1 cellular context compared by ENCODE assay signal in the genomic region with DNA sequence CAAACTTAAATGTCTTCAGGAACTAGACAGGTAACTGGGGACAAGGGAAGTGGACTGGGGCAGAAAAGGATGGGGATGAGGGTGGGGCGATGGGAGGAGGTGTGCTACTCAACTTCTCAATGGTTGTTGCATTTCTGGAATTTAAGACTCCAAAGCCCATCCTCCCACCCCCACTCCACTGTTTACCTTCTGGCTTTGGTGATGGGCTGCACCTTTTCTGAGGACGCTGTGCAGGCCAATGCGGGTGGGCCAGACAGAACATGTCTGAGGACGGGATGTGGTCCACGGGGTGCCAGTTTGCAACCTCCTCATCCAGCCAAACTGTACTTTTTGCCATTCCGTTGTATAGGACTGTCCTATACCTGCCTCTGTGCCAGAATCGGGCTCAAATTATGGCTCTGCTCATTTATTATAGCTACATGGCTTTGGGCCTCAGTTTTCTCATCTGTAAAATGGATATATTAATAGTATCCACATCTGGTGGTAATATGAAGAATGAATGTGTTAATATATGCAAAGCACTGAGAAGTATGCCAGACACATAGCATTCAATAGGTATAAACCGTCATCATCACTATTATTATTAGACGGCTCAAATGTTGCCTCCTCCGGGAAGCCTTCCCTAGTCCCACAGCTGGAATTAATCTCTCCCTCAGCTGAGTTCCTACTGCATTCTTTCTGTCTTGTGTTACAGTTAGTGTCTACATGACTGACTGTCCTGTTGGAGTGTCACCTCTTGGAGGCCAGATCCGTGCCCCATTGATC.
TF ChIP-seq lines count a peak whose summit lies in the region.

No MANE protein-coding gene starts in this region.

TF ChIP-seq in K562, 482 proteins besides CTCF, POLR2A, EP300 and RAD21 (continued from another document and continues in another):
- TF ChIP-seq, protein P1, sequence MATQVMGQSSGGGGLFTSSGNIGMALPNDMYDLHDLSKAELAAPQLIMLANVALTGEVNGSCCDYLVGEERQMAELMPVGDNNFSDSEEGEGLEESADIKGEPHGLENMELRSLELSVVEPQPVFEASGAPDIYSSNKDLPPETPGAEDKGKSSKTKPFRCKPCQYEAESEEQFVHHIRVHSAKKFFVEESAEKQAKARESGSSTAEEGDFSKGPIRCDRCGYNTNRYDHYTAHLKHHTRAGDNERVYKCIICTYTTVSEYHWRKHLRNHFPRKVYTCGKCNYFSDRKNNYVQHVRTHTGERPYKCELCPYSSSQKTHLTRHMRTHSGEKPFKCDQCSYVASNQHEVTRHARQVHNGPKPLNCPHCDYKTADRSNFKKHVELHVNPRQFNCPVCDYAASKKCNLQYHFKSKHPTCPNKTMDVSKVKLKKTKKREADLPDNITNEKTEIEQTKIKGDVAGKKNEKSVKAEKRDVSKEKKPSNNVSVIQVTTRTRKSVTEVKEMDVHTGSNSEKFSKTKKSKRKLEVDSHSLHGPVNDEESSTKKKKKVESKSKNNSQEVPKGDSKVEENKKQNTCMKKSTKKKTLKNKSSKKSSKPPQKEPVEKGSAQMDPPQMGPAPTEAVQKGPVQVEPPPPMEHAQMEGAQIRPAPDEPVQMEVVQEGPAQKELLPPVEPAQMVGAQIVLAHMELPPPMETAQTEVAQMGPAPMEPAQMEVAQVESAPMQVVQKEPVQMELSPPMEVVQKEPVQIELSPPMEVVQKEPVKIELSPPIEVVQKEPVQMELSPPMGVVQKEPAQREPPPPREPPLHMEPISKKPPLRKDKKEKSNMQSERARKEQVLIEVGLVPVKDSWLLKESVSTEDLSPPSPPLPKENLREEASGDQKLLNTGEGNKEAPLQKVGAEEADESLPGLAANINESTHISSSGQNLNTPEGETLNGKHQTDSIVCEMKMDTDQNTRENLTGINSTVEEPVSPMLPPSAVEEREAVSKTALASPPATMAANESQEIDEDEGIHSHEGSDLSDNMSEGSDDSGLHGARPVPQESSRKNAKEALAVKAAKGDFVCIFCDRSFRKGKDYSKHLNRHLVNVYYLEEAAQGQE (CRISPR knock-in tag; IDR thresholded peaks at IDR 0.05; ENCODE audit: low read depth) = no peak
- TF ChIP-seq SETDB1 (IDR thresholded peaks at IDR 0.05; ENCODE audit: low read length) (no peak), GATA2 (CRISPR knock-in tag; IDR thresholded peaks at IDR 0.05) (no peak), FOXA3 (CRISPR knock-in tag; conservative IDR thresholded peaks at IDR 0.05 in 1 of 2, IDR thresholded peaks at IDR 0.05 in 1 of 2) (peak in 1 of 2 experiments; percentile 68; a peak in 1 of 4 replicates), CXXC5 (CRISPR knock-in tag; IDR thresholded peaks at IDR 0.05) (0 out of 2 replicates have a peak, but pooled peaks have one; percentile 9), CBX3 (IDR thresholded peaks at IDR 0.05; ENCODE audit: borderline replicate concordance in 1 of 2, low read length in 2 of 2) (peak in 1 of 2 experiments; percentile 58; a peak in 1 of 3 replicates), RBFOX2 (IDR thresholded peaks at IDR 0.05; ENCODE audit: low read depth, low read length) (no peak), HMBOX1 (IDR thresholded peaks at IDR 0.05) (no peak), ZNF431 (CRISPR knock-in tag; IDR thresholded peaks at IDR 0.05) (no peak), FOSL1 (tag; conservative IDR thresholded peaks at IDR 0.05) (no peak), HNRNPUL1 (IDR thresholded peaks at IDR 0.05; ENCODE audit: low read length) (no peak), MEIS2 (IDR thresholded peaks at IDR 0.05; ENCODE audit: partially characterized antibody) (no peak), SNIP1 (IDR thresholded peaks at IDR 0.05; ENCODE audit: low read depth) (no peak), CTBP1 (IDR thresholded peaks at IDR 0.05; ENCODE audit: borderline replicate concordance) (peak; percentile 87), KLF16 (IDR thresholded peaks at IDR 0.05) (no peak), CBFA2T2 (conservative IDR thresholded peaks at IDR 0.05) (no peak), KDM1A (IDR thresholded peaks at IDR 0.05) (peak; percentile 89 to 95), TCFL5 (CRISPR knock-in tag; conservative IDR thresholded peaks at IDR 0.05) (no peak), ZNF512 (tag; IDR thresholded peaks at IDR 0.05) (no peak), E2F3 (CRISPR knock-in tag; IDR thresholded peaks at IDR 0.05) (no peak), SRSF7 (optimal IDR thresholded peaks at IDR 0.05; ENCODE audit: low read depth, low read length) (no peak), HDAC1 (IDR thresholded peaks at IDR 0.05) (peak; percentile 4 to 74; a peak in 1 of 4 replicates), ZNF436 (CRISPR knock-in tag; IDR thresholded peaks at IDR 0.05) (peak; percentile 94), EHMT2 (IDR thresholded peaks at IDR 0.05) (no peak), BCLAF1 (IDR thresholded peaks at IDR 0.05; ENCODE audit: borderline replicate concordance in 1 of 2, control insufficient read depth in 1 of 2, low read depth in 2 of 2, low read length in 1 of 2) (no peak), HDAC2 (IDR thresholded peaks at IDR 0.05) (peak; percentile 97), MAZ (CRISPR knock-in tag; conservative IDR thresholded peaks at IDR 0.05 in 1 of 2, IDR thresholded peaks at IDR 0.05 in 1 of 2) (0 out of 4 replicates have a peak, but pooled peaks of 1 of the 2 experiments have one; percentile 6), CC2D1A (IDR thresholded peaks at IDR 0.05) (no peak), HNRNPLL (IDR thresholded peaks at IDR 0.05; ENCODE audit: low read depth, low read length, poor library complexity, severe bottlenecking) (no peak), FOXK1 (CRISPR knock-in tag; IDR thresholded peaks at IDR 0.05; ENCODE audit: borderline replicate concordance) (0 out of 2 replicates have a peak, but pooled peaks have one; percentile 17), RBM25 (IDR thresholded peaks at IDR 0.05; ENCODE audit: low read depth, low read length, severe bottlenecking) (peak; percentile 99), SMARCA5 (IDR thresholded peaks at IDR 0.05) (peak; percentile 98), PML (IDR thresholded peaks at IDR 0.05; ENCODE audit: low read length) (no peak), USF1 (CRISPR knock-in tag; IDR thresholded peaks at IDR 0.05) (0 out of 2 replicates have a peak, but pooled peaks have one; percentile 9), ATF1 (CRISPR knock-in tag; IDR thresholded peaks at IDR 0.05) (no peak), ATF1 (tag; IDR thresholded peaks at IDR 0.05) (peak; percentile 20; the same call in 1 of the 2 replicates), NFIC (IDR thresholded peaks at IDR 0.05) (no peak), MNT (conservative IDR thresholded peaks at IDR 0.05) (no peak)
- TF ChIP-seq, protein P2, sequence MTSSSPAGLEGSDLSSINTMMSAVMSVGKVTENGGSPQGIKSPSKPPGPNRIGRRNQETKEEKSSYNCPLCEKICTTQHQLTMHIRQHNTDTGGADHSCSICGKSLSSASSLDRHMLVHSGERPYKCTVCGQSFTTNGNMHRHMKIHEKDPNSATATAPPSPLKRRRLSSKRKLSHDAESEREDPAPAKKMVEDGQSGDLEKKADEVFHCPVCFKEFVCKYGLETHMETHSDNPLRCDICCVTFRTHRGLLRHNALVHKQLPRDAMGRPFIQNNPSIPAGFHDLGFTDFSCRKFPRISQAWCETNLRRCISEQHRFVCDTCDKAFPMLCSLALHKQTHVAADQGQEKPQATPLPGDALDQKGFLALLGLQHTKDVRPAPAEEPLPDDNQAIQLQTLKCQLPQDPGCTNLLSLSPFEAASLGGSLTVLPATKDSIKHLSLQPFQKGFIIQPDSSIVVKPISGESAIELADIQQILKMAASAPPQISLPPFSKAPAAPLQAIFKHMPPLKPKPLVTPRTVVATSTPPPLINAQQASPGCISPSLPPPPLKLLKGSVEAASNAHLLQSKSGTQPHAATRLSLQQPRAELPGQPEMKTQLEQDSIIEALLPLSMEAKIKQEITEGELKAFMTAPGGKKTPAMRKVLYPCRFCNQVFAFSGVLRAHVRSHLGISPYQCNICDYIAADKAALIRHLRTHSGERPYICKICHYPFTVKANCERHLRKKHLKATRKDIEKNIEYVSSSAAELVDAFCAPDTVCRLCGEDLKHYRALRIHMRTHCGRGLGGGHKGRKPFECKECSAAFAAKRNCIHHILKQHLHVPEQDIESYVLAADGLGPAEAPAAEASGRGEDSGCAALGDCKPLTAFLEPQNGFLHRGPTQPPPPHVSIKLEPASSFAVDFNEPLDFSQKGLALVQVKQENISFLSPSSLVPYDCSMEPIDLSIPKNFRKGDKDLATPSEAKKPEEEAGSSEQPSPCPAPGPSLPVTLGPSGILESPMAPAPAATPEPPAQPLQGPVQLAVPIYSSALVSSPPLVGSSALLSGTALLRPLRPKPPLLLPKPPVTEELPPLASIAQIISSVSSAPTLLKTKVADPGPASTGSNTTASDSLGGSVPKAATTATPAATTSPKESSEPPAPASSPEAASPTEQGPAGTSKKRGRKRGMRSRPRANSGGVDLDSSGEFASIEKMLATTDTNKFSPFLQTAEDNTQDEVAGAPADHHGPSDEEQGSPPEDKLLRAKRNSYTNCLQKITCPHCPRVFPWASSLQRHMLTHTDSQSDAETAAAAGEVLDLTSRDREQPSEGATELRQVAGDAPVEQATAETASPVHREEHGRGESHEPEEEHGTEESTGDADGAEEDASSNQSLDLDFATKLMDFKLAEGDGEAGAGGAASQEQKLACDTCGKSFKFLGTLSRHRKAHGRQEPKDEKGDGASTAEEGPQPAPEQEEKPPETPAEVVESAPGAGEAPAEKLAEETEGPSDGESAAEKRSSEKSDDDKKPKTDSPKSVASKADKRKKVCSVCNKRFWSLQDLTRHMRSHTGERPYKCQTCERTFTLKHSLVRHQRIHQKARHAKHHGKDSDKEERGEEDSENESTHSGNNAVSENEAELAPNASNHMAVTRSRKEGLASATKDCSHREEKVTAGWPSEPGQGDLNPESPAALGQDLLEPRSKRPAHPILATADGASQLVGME (CRISPR knock-in tag; IDR thresholded peaks at IDR 0.05) = no peak
- TF ChIP-seq, protein P3, sequence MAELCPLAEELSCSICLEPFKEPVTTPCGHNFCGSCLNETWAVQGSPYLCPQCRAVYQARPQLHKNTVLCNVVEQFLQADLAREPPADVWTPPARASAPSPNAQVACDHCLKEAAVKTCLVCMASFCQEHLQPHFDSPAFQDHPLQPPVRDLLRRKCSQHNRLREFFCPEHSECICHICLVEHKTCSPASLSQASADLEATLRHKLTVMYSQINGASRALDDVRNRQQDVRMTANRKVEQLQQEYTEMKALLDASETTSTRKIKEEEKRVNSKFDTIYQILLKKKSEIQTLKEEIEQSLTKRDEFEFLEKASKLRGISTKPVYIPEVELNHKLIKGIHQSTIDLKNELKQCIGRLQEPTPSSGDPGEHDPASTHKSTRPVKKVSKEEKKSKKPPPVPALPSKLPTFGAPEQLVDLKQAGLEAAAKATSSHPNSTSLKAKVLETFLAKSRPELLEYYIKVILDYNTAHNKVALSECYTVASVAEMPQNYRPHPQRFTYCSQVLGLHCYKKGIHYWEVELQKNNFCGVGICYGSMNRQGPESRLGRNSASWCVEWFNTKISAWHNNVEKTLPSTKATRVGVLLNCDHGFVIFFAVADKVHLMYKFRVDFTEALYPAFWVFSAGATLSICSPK (IDR thresholded peaks at IDR 0.05; ENCODE audit: borderline replicate concordance) = no peak
